Comparison of ENCODE assay signal across 8 cellular contexts in the genomic region with DNA sequence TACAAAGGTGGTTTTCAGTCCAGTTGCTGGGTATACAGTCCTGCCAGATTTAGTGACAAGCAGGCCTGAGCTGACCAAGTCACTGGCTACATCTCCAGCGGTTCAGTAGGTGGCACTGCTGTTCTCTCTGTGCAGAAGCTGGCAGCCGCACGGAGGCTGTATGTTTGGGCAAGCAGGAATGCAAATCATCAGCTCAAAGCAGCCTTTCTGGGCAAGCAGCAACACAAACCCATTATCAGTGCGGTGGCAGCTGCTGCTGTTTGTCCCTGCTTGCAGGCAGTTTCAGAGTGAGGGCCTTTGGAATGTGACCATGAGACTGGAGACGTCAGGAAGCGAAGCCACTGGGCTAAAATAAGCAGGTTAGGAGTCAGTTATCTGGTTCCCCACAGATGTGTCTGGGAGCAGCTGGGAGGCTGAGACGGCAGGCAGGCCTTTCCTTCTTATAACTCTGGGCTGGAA.
A peak's percentile ranks its signal among the peaks of the same experiment; 100 is the strongest.
DNase-seq lines count a peak whose midpoint lies in the region; ATAC-seq and TF ChIP-seq lines count a peak whose summit lies in the region.

No MANE protein-coding gene starts in this region.

- H3K4me2 ChIP-seq in HCT116 (ENCODE audit: low read length): peak overlapping the region; percentile 21; the same call in 1 of the 2 replicates

- no peaks in the 10 kb centered on the region for H3K27me3 ChIP-seq in HCT116 (ENCODE audit: insufficient read depth, low read length)
- H3K27me3 ChIP-seq in testis: no peaks in the 10 kb centered on the region

- peak; percentile 63 to 77 (median 72); a peak in 5 of 6 replicates for TF ChIP-seq CTCF in HCT116 (IDR thresholded peaks at IDR 0.05 in 2 of 3, conservative IDR thresholded peaks at IDR 0.05 in 1 of 3; ENCODE audit: borderline replicate concordance in 1 of 3, insufficient read depth in 1 of 3, low read depth in 2 of 3, low read length in 2 of 3)
- peak; percentile 55 to 72 (median 64) for TF ChIP-seq CTCF in testis (IDR thresholded peaks at IDR 0.05)

- no peaks in the 10 kb centered on the region for H3K9me3 ChIP-seq in HCT116 (ENCODE audit: control insufficient read depth in 1 of 2, insufficient read depth in 1 of 2, low read depth in 1 of 2, low read length in 2 of 2)
- no peaks in the 10 kb centered on the region for H3K9me3 ChIP-seq in testis

- intact Hi-C loops in HCT116 (cut with micrococcal nuclease): loop anchor here (1.0 to 5.0 kb wide), 2 partner anchors 145 to 402 kb away; no protein-coding TSS in a partner anchor
- intact Hi-C loops in testis (cut with DNase I; ENCODE audit: low total_unique reads): loop anchor here (5.0 kb wide), 1 partner anchor 143 kb away; no protein-coding TSS in a partner anchor

- 8 to 20% methylated on average over 7 of the region's 7 CpGs for WGBS in testis, 2 donors

- H3K36me3 ChIP-seq in HCT116 (ENCODE audit: control insufficient read depth in 1 of 2, insufficient read depth in 2 of 2, low read length in 2 of 2) (no peaks in the 10 kb centered on the region), testis (ENCODE audit: low read depth, missing control alignments) (no peaks in the 10 kb centered on the region)

- H3K79me2 ChIP-seq in HCT116 (ENCODE audit: insufficient read depth, low read length): no peaks in the 10 kb centered on the region

- POLR2A ChIA-PET in HCT116 (lab: Charles Lee): interaction anchor here (1.0 kb wide), 1 partner anchor 145 kb away, joined by 4 read pairs; no protein-coding TSS in a partner anchor

- H3K4me3 ChIP-seq in HCT116 (replicated peaks in 1 of 2; ENCODE audit: low read depth in 1 of 2, low read length in 2 of 2) (no peak overlapping the region), testis (no peak overlapping the region)

- TF ChIP-seq POLR2A in HCT116 (IDR thresholded peaks at IDR 0.05; ENCODE audit: borderline replicate concordance, extremely low read depth, insufficient read depth, insufficient read length): no peak
- no peak for TF ChIP-seq POLR2A in testis (IDR thresholded peaks at IDR 0.05)

- H3K27ac ChIP-seq in HCT116 (ENCODE audit: low read depth, low read length): no peak overlapping the region
- peak overlapping the region; percentile 21 to 34 for H3K27ac ChIP-seq in testis

- no TSS peak for BruUV-seq in HCT116 (replicated peaks; lab: Mats Ljungman, UMichigan)

- DNase-seq in GM03348 (ENCODE audit: low spot score) (peak; percentile 91), HCT116 (ENCODE audit: low read depth, low spot score) (peak; percentile 73), M059J (ENCODE audit: low read depth) (peak; percentile 88), SHP77 (lab: John Stamatoyannopoulos, UW) (peak; percentile 95 to 96), foreskin melanocyte (peak; percentile 86), occipital lobe (lab: John Stamatoyannopoulos, UW) (peak; percentile 82), testis (peak; percentile 94)
- DNase-seq in activated effector memory CD4-positive, alpha-beta T cell treated with Interleukin-2 at 50 U/mL for 16 hours: peak; percentile 63

- RAD21 ChIA-PET in HCT116 (lab: Charles Lee; ENCODE audit: low non-redundant PET in 1 of 2, low total read pairs in 2 of 2, uncharacterized antibody in 2 of 2, unreplicated experiment in 2 of 2): interaction anchor here (0.7 to 2.2 kb wide), 4 partner anchors 11 to 145 kb away, joined by 3 to 18 read pairs (median 8); no protein-coding TSS in a partner anchor

- H3K9ac ChIP-seq in HCT116 (ENCODE audit: low read length): no peak overlapping the region

- H4K20me1 ChIP-seq in HCT116 (ENCODE audit: insufficient read depth): no peaks in the 10 kb centered on the region

- no peaks in the 10 kb centered on the region for H3K9me2 ChIP-seq in HCT116 (ENCODE audit: insufficient read depth)

- ATAC-seq in HCT116: peak; percentile 100

- peak; percentile 90 for TF ChIP-seq RAD21 in HCT116 (IDR thresholded peaks at IDR 0.05; ENCODE audit: low read depth)

- peak overlapping the region; percentile 62 for H2AFZ ChIP-seq in HCT116 (ENCODE audit: low read depth, low read length, poor library complexity, severe bottlenecking)

- CTCF ChIA-PET in HCT116 (lab: Charles Lee): interaction anchor here (0.6 to 2.0 kb wide), 14 partner anchors 11 to 441 kb away, joined by 3 to 48 read pairs (median 5); a partner anchor contains a TSS

- peaks cover 0 to 3% of the 10 kb centered on the region in 2 experiments; a peak in 1 of 4 replicates for H3K4me1 ChIP-seq in HCT116 (ENCODE audit: control insufficient read depth in 1 of 2, insufficient read depth in 2 of 2, low read length in 2 of 2)
- no peaks in the 10 kb centered on the region for H3K4me1 ChIP-seq in testis

TF ChIP-seq in HCT116, 20 proteins besides CTCF, POLR2A, EP300 and RAD21:
- no peak for TF ChIP-seq ZNF274 (IDR thresholded peaks at IDR 0.05; ENCODE audit: low read depth, low read length)
- peak; percentile 90 for TF ChIP-seq CBX3 (IDR thresholded peaks at IDR 0.05; ENCODE audit: low read depth)
